Comparison of ENCODE assay signal across 17 cellular contexts in genomic region chr21:45454081-45454923, GRCh38. TPM values are rescaled to one million over a fixed set of nuclear protein-coding genes. Genes with fewer than 3 reads are reported as not detected.
DNase-seq lines count a peak whose midpoint lies in the region; ATAC-seq and TF ChIP-seq lines count a peak whose summit lies in the region.
"Had no signal": no experiment of that assay in that cellular context is flagged by ENCODE, and none has a peak within 500 bp of the region (broad histone marks: within the 10 kb centered on the region; RNA-seq: fewer than 3 reads in every experiment).

No MANE protein-coding gene starts in this region.

- no peaks in the 10 kb centered on the region for H3K9me3 ChIP-seq in WERI-Rb-1 (ENCODE audit: severe bottlenecking)
- H3K9me3 ChIP-seq in heart left ventricle: no peaks in the 10 kb centered on the region
- 0 out of 2 replicates have a peak, but pooled peaks cover 6% of the 10 kb centered on the region for H3K9me3 ChIP-seq in SJCRH30 (replicated peaks)
- H3K9me3 ChIP-seq: A549, gastroesophageal sphincter had no signal

- no peaks in the 10 kb centered on the region for H3K9me3 Mint-ChIP-seq in nephron progenitor cell
- H3K9me3 Mint-ChIP-seq in activated T-helper 17 cell treated with anti-CD3 and anti-CD28 coated beads, Interleukin-2, amount 50 U/mL, for 72 hours: no peaks in the 10 kb centered on the region
- H3K9me3 Mint-ChIP-seq: CD8-positive, alpha-beta memory T cell; effector memory CD8-positive, alpha-beta T cell; stimulated activated memory B cell treated with anti-CD40 and anti-IgM and Interleukin-4, amounts not matched to agents 10 μg/mL and 1 μg/mL and 100 μg/mL, for 72 hours had no signal

- DNase-seq in AG10803 (ENCODE audit: low read depth): peak; percentile 23
- DNase-seq in WERI-Rb-1: peak; percentile 45
- DNase-seq in heart left ventricle: peak in 3 of 5 donors; percentile 31 to 52 (median 37)
- no peak for DNase-seq in nephron progenitor cell
- no peak for DNase-seq in SJCRH30
- DNase-seq: activated CD8-positive, alpha-beta T cell treated with anti-CD3 and anti-CD28 coated beads for 36 hours; activated naive CD4-positive, alpha-beta T cell; effector memory CD8-positive, alpha-beta T cell; NCI-H2171 treated with DMSO at 0.1 percent for 48 hours had no signal

- H3K27ac Mint-ChIP-seq in nephron progenitor cell: peak overlapping the region; percentile 83
- no peak overlapping the region for H3K27ac Mint-ChIP-seq in activated T-helper 17 cell treated with anti-CD3 and anti-CD28 coated beads, Interleukin-2, amount 50 U/mL, for 72 hours
- H3K27ac Mint-ChIP-seq: activated CD8-positive, alpha-beta T cell treated with anti-CD3 and anti-CD28 coated beads for 36 hours; effector memory CD8-positive, alpha-beta T cell; stimulated activated memory B cell treated with anti-CD40 and anti-IgM and Interleukin-4, amounts not matched to agents 10 μg/mL and 1 μg/mL and 100 μg/mL, for 72 hours had no signal

- WGBS in heart left ventricle, 4 donors: 75 to 80% (median 77%) methylated on average over 20 to 24 of the region's 24 CpGs

- H3K4me1 Mint-ChIP-seq in nephron progenitor cell: peaks cover 21% of the 10 kb centered on the region
- H3K4me1 Mint-ChIP-seq in activated T-helper 17 cell treated with anti-CD3 and anti-CD28 coated beads, Interleukin-2, amount 50 U/mL, for 72 hours: peaks cover 4% of the 10 kb centered on the region
- H3K4me1 Mint-ChIP-seq: stimulated activated memory B cell treated with anti-CD40 and anti-IgM and Interleukin-4, amounts not matched to agents 10 μg/mL and 1 μg/mL and 100 μg/mL, for 72 hours had no signal

- H3K4me3 ChIP-seq in AG10803 (ENCODE audit: low read length) (no peak overlapping the region), WERI-Rb-1 (ENCODE audit: low read depth, low read length) (no peak overlapping the region), heart left ventricle (peak overlapping the region in 2 of 12 donors; percentile 59 to 61), SJCRH30 (no peak overlapping the region)
- H3K4me3 ChIP-seq: A549, GM12878 had no signal

- H3K4me1 ChIP-seq in heart left ventricle (peaks cover 0 to 38% (median 12%) of the 10 kb centered on the region in 12 donors), SJCRH30 (peaks cover 10% of the 10 kb centered on the region)
- H3K4me1 ChIP-seq: A549 had no signal

- no peak overlapping the region for H3K4me3 Mint-ChIP-seq in nephron progenitor cell
- H3K4me3 Mint-ChIP-seq in activated T-helper 17 cell treated with anti-CD3 and anti-CD28 coated beads, Interleukin-2, amount 50 U/mL, for 72 hours: no peak overlapping the region
- H3K4me3 Mint-ChIP-seq: activated CD8-positive, alpha-beta T cell treated with anti-CD3 and anti-CD28 coated beads for 36 hours; effector memory CD8-positive, alpha-beta T cell; stimulated activated memory B cell treated with anti-CD40 and anti-IgM and Interleukin-4, amounts not matched to agents 10 μg/mL and 1 μg/mL and 100 μg/mL, for 72 hours had no signal

- TF ChIP-seq POLR2A in heart left ventricle (IDR thresholded peaks at IDR 0.05): no peak

- TF ChIP-seq CTCF in AG10803 (conservative IDR thresholded peaks at IDR 0.05; ENCODE audit: low read length) (no peak), WERI-Rb-1 (IDR thresholded peaks at IDR 0.05; ENCODE audit: low read depth, low read length) (peak; percentile 34; the same call in 1 of the 2 replicates), heart left ventricle (IDR thresholded peaks at IDR 0.05) (no peak), nephron progenitor cell (IDR thresholded peaks at IDR 0.05) (no peak)

- ATAC-seq in heart left ventricle (peak in 2 of 4 donors; percentile 11 to 30), HG02798 (IDR thresholded peaks at IDR 0.05; ENCODE audit: poor library complexity, unreplicated experiment) (no peak), GM18873 (IDR thresholded peaks at IDR 0.05; ENCODE audit: low FRiP score, unreplicated experiment) (no peak)
- no peak for ATAC-seq in activated T-helper 17 cell treated with anti-CD3 and anti-CD28 coated beads, Interleukin-2, amount 50 U/mL, for 72 hours (replicated peaks)
- ATAC-seq: effector memory CD8-positive, alpha-beta T cell; GM12878; stimulated activated memory B cell treated with anti-CD40 and anti-IgM and Interleukin-4, amounts not matched to agents 10 μg/mL and 1 μg/mL and 100 μg/mL, for 72 hours had no signal

- no peaks in the 10 kb centered on the region for H3K36me3 Mint-ChIP-seq in nephron progenitor cell (ENCODE audit: low read depth)
- no peaks in the 10 kb centered on the region for H3K36me3 Mint-ChIP-seq in activated T-helper 17 cell treated with anti-CD3 and anti-CD28 coated beads, Interleukin-2, amount 50 U/mL, for 72 hours (ENCODE audit: low read depth)
- H3K36me3 Mint-ChIP-seq: CD8-positive, alpha-beta memory T cell; stimulated activated memory B cell treated with anti-CD40 and anti-IgM and Interleukin-4, amounts not matched to agents 10 μg/mL and 1 μg/mL and 100 μg/mL, for 72 hours had no signal

- intact Hi-C loops in heart left ventricle (cut with DNase I): no loop called here

- no peaks in the 10 kb centered on the region for H3K36me3 ChIP-seq in WERI-Rb-1
- no peaks in the 10 kb centered on the region for H3K36me3 ChIP-seq in heart left ventricle
- H3K36me3 ChIP-seq in SJCRH30: no peaks in the 10 kb centered on the region

- H3K27ac ChIP-seq in WERI-Rb-1 (no peak overlapping the region), heart left ventricle (peak overlapping the region in 3 of 12 donors; percentile 26 to 50 (median 38)), SJCRH30 (no peak overlapping the region)
- H3K27ac ChIP-seq: A549 had no signal

- H3K27me3 ChIP-seq in WERI-Rb-1 (ENCODE audit: insufficient read depth, low read depth, severe bottlenecking): no peaks in the 10 kb centered on the region
- no peaks in the 10 kb centered on the region for H3K27me3 ChIP-seq in heart left ventricle
- no peaks in the 10 kb centered on the region for H3K27me3 ChIP-seq in SJCRH30

- no peaks in the 10 kb centered on the region for H3K27me3 Mint-ChIP-seq in nephron progenitor cell (ENCODE audit: low read depth, poor library complexity)
- H3K27me3 Mint-ChIP-seq in activated T-helper 17 cell treated with anti-CD3 and anti-CD28 coated beads, Interleukin-2, amount 50 U/mL, for 72 hours: no peaks in the 10 kb centered on the region
- H3K27me3 Mint-ChIP-seq: CD8-positive, alpha-beta memory T cell had no signal

RNA-seq across cellular contexts. Expression of gene COL18A1, which starts 49.3 kb away (rescaled TPM):
- total RNA-seq in heart left ventricle: 100 to 1,000 TPM in 2 of 9 donors, 10 to 100 TPM in 7; 31.7 to 109 (median 59.0) TPM
- polyA plus RNA-seq in heart left ventricle: 10 to 100 TPM; 38.9 to 65.6 TPM
- 1 to 10 TPM; 3.2 to 3.9 TPM for total RNA-seq in activated T-helper 17 cell treated with anti-CD3 and anti-CD28 coated beads, Interleukin-2, amount 50 U/mL, for 72 hours
- total RNA-seq in SJCRH30 (2014; rRNA removed; shearing (Covaris generic)): 18.5 and 19.5 TPM in 2 replicates

Comparison
In these comparisons a context has a peak if more than half of its experiments do, and no peak if none do; other contexts are left out.
1. DNase-seq: peak in AG10803 (single experiment), WERI-Rb-1 (single experiment) and heart left ventricle (3 of 5); none in nephron progenitor cell (single experiment) and SJCRH30 (0 of 2).